ENCODE assay signal across 13 cellular contexts in the genomic region with DNA sequence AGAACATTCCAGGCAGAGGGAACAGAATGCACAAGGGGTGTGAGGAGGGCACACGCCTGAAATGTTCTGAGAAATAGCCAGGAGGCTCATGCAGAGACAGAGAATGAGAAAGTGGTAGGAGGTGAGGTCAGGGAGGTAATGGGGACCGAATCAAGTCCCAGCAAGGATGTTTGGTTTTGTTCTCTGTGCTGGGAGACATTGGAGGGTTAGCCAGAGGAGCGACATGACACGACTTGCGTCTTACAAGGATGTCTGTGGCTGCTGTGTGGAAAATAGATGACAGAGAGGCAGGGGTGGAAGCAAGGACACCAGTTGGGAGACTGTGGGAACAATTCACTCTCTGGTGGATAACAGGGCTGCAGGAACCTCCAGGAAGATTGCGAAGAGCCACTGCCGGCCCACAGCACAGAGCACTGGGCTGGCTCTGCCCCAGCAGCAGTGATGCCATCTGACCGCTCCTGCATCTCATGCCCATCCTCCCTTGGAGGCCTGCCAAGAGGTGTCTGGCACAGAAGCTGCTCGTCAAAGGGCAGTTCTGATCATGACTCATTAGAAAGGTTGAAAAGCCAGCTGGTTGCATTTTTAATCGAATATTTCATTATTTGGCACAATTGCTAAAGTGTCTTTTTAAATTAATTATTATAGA. TPM values are rescaled to one million over a fixed set of nuclear protein-coding genes. Genes with fewer than 3 reads are reported as not detected.
DNase-seq lines count a peak whose midpoint lies in the region; ATAC-seq and TF ChIP-seq lines count a peak whose summit lies in the region.
"Had no signal": no experiment of that assay in that cellular context is flagged by ENCODE, and none has a peak within 500 bp of the region (broad histone marks: within the 10 kb centered on the region; RNA-seq: fewer than 3 reads in every experiment).

No MANE protein-coding gene starts in this region.

- H3K79me2 ChIP-seq in parathyroid adenoma = no peaks in the 10 kb centered on the region

- H3K9me3 Mint-ChIP-seq in activated CD8-positive, alpha-beta T cell treated with anti-CD3 and anti-CD28 coated beads, Interleukin-2, amount 10 ng/mL, durations not matched to agents 7 days and 5 days (ENCODE audit: insufficient read depth) = no peaks in the 10 kb centered on the region
- H3K9me3 Mint-ChIP-seq: activated CD4-positive, alpha-beta T cell treated with anti-CD3 and anti-CD28 coated beads, Interleukin-2, amount 10 ng/mL, durations not matched to agents 24 days and 14 days had no signal

- no peak overlapping the region for H3K9ac ChIP-seq in parathyroid adenoma

- H3K4me3 ChIP-seq in parathyroid adenoma (ENCODE audit: low read depth, low read length) = no peak overlapping the region

- H3K27ac ChIP-seq in parathyroid adenoma = no peak overlapping the region

- no peaks in the 10 kb centered on the region for H3K9me3 ChIP-seq in parathyroid adenoma (ENCODE audit: control insufficient read depth, low read length)

- H3K4me3 Mint-ChIP-seq in activated CD8-positive, alpha-beta T cell treated with anti-CD3 and anti-CD28 coated beads, Interleukin-2, amount 10 ng/mL, durations not matched to agents 7 days and 5 days = no peak overlapping the region
- H3K4me3 Mint-ChIP-seq: activated CD4-positive, alpha-beta T cell treated with anti-CD3 and anti-CD28 coated beads, Interleukin-2, amount 10 ng/mL, durations not matched to agents 24 days and 14 days; nephron; stimulated activated naive CD8-positive, alpha-beta T cell treated with anti-CD3 and anti-CD28 coated beads, Interleukin-15, amount 100 ng/mL, for 72 hours had no signal

- POLR2A ChIA-PET in activated CD8-positive, alpha-beta T cell treated with anti-CD3 and anti-CD28 coated beads, Interleukin-2, amount 10 ng/mL, durations not matched to agents 7 days and 5 days (lab: Charles Lee) = no interaction called here

- H3K4me1 ChIP-seq in parathyroid adenoma = no peaks in the 10 kb centered on the region

- H3K4me1 Mint-ChIP-seq in activated CD8-positive, alpha-beta T cell treated with anti-CD3 and anti-CD28 coated beads, Interleukin-2, amount 10 ng/mL, durations not matched to agents 7 days and 5 days (ENCODE audit: low read depth) = no peaks in the 10 kb centered on the region
- H3K4me1 Mint-ChIP-seq: activated CD4-positive, alpha-beta T cell treated with anti-CD3 and anti-CD28 coated beads, Interleukin-2, amount 10 ng/mL, durations not matched to agents 24 days and 14 days; stimulated activated naive CD8-positive, alpha-beta T cell treated with anti-CD3 and anti-CD28 coated beads, Interleukin-15, amount 100 ng/mL, for 72 hours had no signal

- peaks cover 39% of the 10 kb centered on the region for H3K27me3 Mint-ChIP-seq in activated CD8-positive, alpha-beta T cell treated with anti-CD3 and anti-CD28 coated beads, Interleukin-2, amount 10 ng/mL, durations not matched to agents 7 days and 5 days (ENCODE audit: low read depth)

- no peak overlapping the region for H2AFZ ChIP-seq in parathyroid adenoma

- H3K4me2 ChIP-seq in parathyroid adenoma (ENCODE audit: low read length) = peak overlapping the region; percentile 21

- H3K36me3 ChIP-seq in parathyroid adenoma (ENCODE audit: control insufficient read depth, insufficient read depth, low read length) = no peaks in the 10 kb centered on the region

- no peak for TF ChIP-seq CTCF in parathyroid adenoma (IDR thresholded peaks at IDR 0.05)

- no peaks in the 10 kb centered on the region for H3K27me3 ChIP-seq in parathyroid adenoma (ENCODE audit: control insufficient read depth, insufficient read depth, low read length)

- ATAC-seq in activated CD8-positive, alpha-beta T cell treated with anti-CD3 and anti-CD28 coated beads, Interleukin-2, amount 10 ng/mL, durations not matched to agents 7 days and 5 days = no peak
- ATAC-seq in GM21390 (IDR thresholded peaks at IDR 0.05; ENCODE audit: unreplicated experiment) (no peak), GM19455 (IDR thresholded peaks at IDR 0.05; ENCODE audit: unreplicated experiment) (no peak), GM18858 (IDR thresholded peaks at IDR 0.05; ENCODE audit: unreplicated experiment) (no peak)
- ATAC-seq: stimulated activated naive CD8-positive, alpha-beta T cell treated with anti-CD3 and anti-CD28 coated beads, Interleukin-15, amount 100 ng/mL, for 72 hours had no signal

- H3K36me3 Mint-ChIP-seq in activated CD8-positive, alpha-beta T cell treated with anti-CD3 and anti-CD28 coated beads, Interleukin-2, amount 10 ng/mL, durations not matched to agents 7 days and 5 days (ENCODE audit: low read depth) = no peaks in the 10 kb centered on the region

- H3K27ac Mint-ChIP-seq in activated CD8-positive, alpha-beta T cell treated with anti-CD3 and anti-CD28 coated beads, Interleukin-2, amount 10 ng/mL, durations not matched to agents 7 days and 5 days = no peak overlapping the region
- H3K27ac Mint-ChIP-seq: activated CD4-positive, alpha-beta T cell treated with anti-CD3 and anti-CD28 coated beads, Interleukin-2, amount 10 ng/mL, durations not matched to agents 24 days and 14 days; nephron; stimulated activated naive CD8-positive, alpha-beta T cell treated with anti-CD3 and anti-CD28 coated beads, Interleukin-15, amount 100 ng/mL, for 72 hours had no signal

- DNase-seq in HPDE6-E6E7 (ENCODE audit: extremely low spot score) = peak; percentile 84
- DNase-seq in NCI-H748 (lab: John Stamatoyannopoulos, UW; ENCODE audit: unreplicated experiment) = peak; percentile 94
- DNase-seq in dermis blood vessel endothelial cell = peak; percentile 26
- DNase-seq in activated CD8-positive, alpha-beta T cell treated with anti-CD3 and anti-CD28 coated beads, Interleukin-2, amount 10 ng/mL, durations not matched to agents 7 days and 5 days = no peak
- DNase-seq: activated CD4-positive, alpha-beta T cell treated with anti-CD3 and anti-CD28 coated beads, Interleukin-2, amount 10 ng/mL, durations not matched to agents 24 days and 14 days; effector CD4-positive, alpha-beta T cell; Karpas-422; stimulated activated naive CD8-positive, alpha-beta T cell treated with anti-CD3 and anti-CD28 coated beads, Interleukin-15, amount 100 ng/mL, for 72 hours had no signal

- CTCF ChIA-PET in activated CD8-positive, alpha-beta T cell treated with anti-CD3 and anti-CD28 coated beads, Interleukin-2, amount 10 ng/mL, durations not matched to agents 7 days and 5 days (lab: Charles Lee) = interaction anchor here (10.0 kb wide), 1 partner anchor 13 kb away, joined by 101 read pairs; no protein-coding TSS in a partner anchor

RNA-seq across cellular contexts. Expression of gene CD83, which starts 57.7 kb away (rescaled TPM):
- total RNA-seq in dermis blood vessel endothelial cell = 2.9 and 5.3 TPM in 2 replicates
- total RNA-seq in activated CD8-positive, alpha-beta T cell treated with anti-CD3 and anti-CD28 coated beads, Interleukin-2, amount 10 ng/mL, durations not matched to agents 7 days and 5 days = 10 to 100 TPM; 10.0 to 10.1 TPM
